8 cellular contexts compared by ENCODE assay signal in the genomic region with DNA sequence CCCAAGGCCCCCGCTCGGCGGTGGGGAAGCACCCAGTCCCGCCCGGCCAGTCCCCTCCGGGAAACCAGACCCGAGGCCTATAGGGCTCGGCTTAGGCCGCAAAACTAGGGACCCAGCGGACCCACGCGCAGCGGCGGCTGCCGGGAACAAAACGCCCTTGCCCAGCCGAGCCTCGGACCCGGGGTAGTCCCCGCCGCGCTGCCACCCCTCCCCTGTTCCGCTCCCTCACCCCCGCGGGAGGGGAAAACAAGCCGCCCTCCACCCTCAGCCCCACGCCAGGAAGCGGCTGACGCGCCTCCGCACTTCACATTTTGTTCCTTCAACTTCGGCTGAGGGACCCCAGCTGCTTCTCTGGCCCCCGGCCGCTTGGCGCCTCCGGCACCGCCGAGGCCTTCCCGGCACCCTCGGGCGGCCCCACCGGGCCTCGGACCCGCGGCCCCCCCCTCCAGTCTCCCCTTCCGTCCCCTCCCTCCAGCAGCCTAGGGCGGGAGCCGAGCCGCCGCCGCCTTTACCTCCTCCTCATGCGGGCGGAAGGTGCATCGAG. TPM values are rescaled to one million over a fixed set of nuclear protein-coding genes. Genes with fewer than 3 reads are reported as not detected.
DNase-seq lines count a peak whose midpoint lies in the region; ATAC-seq and TF ChIP-seq lines count a peak whose summit lies in the region.

No MANE protein-coding gene starts in this region.

- no peak for TF ChIP-seq CTCF in brain (conservative IDR thresholded peaks at IDR 0.05)

- H3K36me3 Mint-ChIP-seq in brain: peaks cover 39% of the 10 kb centered on the region

- H3K4me3 Mint-ChIP-seq in brain: peak overlapping the region; percentile 87 to 94 (median 94)

- ATAC-seq in GM19438 (IDR thresholded peaks at IDR 0.05; ENCODE audit: low read depth, unreplicated experiment) (peak; percentile 28), HG03521 (IDR thresholded peaks at IDR 0.05; ENCODE audit: unreplicated experiment) (peak; percentile 15)

- peak overlapping the region; percentile 64 to 96 (median 94) for H3K27ac Mint-ChIP-seq in brain

- peaks cover 40% of the 10 kb centered on the region for H3K4me1 Mint-ChIP-seq in brain

- DNase-seq in C1 segment of cervical spinal cord (lab: John Stamatoyannopoulos, UW) (peak in 13 of 14 donors; percentile 11 to 87 (median 73)), T-helper 9 cell (peak; percentile 30), iPS-NIHi7 (ENCODE audit: extremely low spot score) (peak; percentile 16), NOMO-1 treated with DMSO at 0.1 percent for 48 hours (lab: John Stamatoyannopoulos, UW; ENCODE audit: unreplicated experiment) (no peak)
- peak; percentile 47 for DNase-seq in stimulated activated CD4-positive, alpha-beta T cell treated with anti-CD3 and anti-CD28 coated beads, Interleukin-12 subunit alpha, Interleukin-12 subunit beta, amount 100 ng/mL, for 4 hours

- peaks cover 10% of the 10 kb centered on the region for H3K27me3 Mint-ChIP-seq in brain

- H3K9me3 Mint-ChIP-seq in brain: peaks cover 0 to 2% (median 0%) of the 10 kb centered on the region in 5 experiments

RNA-seq across cellular contexts. Expression of gene PDS5A, which starts 0.7 kb away (rescaled TPM):
- 23.2 TPM for polyA plus RNA-seq in brain (ENCODE audit: insufficient read depth, low read depth, low replicate concordance)
